ENCODE assay signal across 1 cellular context in the genomic region with DNA sequence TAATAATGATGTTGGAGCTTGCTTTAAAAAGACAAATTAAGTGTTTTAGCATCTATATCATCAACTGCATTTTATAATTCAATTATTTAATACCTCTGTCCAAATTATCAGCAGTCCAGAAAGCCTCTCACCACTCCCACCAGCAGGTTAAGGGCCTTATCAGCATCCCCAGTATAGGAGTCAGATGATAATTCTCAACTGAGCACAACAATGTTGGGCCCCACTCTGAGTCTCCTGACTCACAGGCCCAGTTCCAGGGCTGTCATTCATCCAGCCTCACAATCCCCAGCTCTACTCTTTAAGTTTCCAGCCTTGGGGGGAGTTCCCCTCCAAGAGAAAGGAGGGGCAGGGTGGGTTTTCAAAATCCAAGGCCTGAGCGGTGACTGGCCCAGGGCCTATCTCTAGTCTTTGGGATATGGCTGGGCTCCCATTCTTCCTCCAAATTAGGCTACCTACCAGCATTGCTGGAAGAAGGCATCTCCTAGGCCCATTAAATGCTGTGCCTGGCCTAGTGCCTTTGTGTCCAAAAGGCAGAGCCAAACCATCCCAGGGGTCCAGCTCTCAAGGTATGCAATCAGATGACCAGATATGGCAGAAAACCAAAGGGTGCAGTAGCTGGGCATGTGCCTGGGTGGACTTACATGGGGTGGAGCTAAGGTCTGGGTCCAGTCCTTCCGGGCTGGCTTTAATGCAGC.
TF ChIP-seq lines count a peak whose summit lies in the region.

No MANE protein-coding gene starts in this region.

TF ChIP-seq in K562, 482 proteins besides CTCF, POLR2A, EP300 and RAD21 (continued from another document and continues in another):
- TF ChIP-seq, protein P1, sequence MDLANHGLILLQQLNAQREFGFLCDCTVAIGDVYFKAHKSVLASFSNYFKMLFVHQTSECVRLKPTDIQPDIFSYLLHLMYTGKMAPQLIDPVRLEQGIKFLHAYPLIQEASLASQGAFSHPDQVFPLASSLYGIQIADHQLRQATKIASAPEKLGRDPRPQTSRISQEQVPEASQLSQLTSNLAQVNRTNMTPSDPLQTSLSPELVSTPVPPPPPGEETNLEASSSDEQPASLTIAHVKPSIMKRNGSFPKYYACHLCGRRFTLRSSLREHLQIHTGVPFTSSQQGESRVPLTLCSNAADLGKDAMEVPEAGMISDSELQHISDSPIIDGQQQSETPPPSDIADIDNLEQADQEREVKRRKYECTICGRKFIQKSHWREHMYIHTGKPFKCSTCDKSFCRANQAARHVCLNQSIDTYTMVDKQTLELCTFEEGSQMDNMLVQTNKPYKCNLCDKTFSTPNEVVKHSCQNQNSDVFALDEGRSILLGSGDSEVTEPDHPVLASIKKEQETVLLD (IDR thresholded peaks at IDR 0.05), result 0 out of 2 replicates have a peak, but pooled peaks have one; percentile 15
- no peak for TF ChIP-seq SMAD1 (IDR thresholded peaks at IDR 0.05; ENCODE audit: low read depth, low read length, partially characterized antibody)
- TF ChIP-seq SRSF3 (IDR thresholded peaks at IDR 0.05; ENCODE audit: insufficient read depth, low read length), result no peak
- TF ChIP-seq, protein P2, sequence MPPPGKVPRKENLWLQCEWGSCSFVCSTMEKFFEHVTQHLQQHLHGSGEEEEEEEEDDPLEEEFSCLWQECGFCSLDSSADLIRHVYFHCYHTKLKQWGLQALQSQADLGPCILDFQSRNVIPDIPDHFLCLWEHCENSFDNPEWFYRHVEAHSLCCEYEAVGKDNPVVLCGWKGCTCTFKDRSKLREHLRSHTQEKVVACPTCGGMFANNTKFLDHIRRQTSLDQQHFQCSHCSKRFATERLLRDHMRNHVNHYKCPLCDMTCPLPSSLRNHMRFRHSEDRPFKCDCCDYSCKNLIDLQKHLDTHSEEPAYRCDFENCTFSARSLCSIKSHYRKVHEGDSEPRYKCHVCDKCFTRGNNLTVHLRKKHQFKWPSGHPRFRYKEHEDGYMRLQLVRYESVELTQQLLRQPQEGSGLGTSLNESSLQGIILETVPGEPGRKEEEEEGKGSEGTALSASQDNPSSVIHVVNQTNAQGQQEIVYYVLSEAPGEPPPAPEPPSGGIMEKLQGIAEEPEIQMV (tag; conservative IDR thresholded peaks at IDR 0.05; ENCODE audit: low read depth), result no peak
- no peak for TF ChIP-seq FOXK2 (conservative IDR thresholded peaks at IDR 0.05 in 1 of 2, IDR thresholded peaks at IDR 0.05 in 1 of 2; ENCODE audit: low read depth in 2 of 2)
- TF ChIP-seq, protein P3, sequence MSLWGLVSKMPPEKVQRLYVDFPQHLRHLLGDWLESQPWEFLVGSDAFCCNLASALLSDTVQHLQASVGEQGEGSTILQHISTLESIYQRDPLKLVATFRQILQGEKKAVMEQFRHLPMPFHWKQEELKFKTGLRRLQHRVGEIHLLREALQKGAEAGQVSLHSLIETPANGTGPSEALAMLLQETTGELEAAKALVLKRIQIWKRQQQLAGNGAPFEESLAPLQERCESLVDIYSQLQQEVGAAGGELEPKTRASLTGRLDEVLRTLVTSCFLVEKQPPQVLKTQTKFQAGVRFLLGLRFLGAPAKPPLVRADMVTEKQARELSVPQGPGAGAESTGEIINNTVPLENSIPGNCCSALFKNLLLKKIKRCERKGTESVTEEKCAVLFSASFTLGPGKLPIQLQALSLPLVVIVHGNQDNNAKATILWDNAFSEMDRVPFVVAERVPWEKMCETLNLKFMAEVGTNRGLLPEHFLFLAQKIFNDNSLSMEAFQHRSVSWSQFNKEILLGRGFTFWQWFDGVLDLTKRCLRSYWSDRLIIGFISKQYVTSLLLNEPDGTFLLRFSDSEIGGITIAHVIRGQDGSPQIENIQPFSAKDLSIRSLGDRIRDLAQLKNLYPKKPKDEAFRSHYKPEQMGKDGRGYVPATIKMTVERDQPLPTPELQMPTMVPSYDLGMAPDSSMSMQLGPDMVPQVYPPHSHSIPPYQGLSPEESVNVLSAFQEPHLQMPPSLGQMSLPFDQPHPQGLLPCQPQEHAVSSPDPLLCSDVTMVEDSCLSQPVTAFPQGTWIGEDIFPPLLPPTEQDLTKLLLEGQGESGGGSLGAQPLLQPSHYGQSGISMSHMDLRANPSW (CRISPR knock-in tag; IDR thresholded peaks at IDR 0.05), result no peak
- TF ChIP-seq, protein P4, sequence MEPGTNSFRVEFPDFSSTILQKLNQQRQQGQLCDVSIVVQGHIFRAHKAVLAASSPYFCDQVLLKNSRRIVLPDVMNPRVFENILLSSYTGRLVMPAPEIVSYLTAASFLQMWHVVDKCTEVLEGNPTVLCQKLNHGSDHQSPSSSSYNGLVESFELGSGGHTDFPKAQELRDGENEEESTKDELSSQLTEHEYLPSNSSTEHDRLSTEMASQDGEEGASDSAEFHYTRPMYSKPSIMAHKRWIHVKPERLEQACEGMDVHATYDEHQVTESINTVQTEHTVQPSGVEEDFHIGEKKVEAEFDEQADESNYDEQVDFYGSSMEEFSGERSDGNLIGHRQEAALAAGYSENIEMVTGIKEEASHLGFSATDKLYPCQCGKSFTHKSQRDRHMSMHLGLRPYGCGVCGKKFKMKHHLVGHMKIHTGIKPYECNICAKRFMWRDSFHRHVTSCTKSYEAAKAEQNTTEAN (CRISPR knock-in tag; IDR thresholded peaks at IDR 0.05), result no peak
- no peak for TF ChIP-seq RFX5 (IDR thresholded peaks at IDR 0.05; ENCODE audit: low read depth, low read length)
- peak; percentile 51 for TF ChIP-seq CXXC5 (CRISPR knock-in tag; IDR thresholded peaks at IDR 0.05)
- no peak for TF ChIP-seq U2AF1 (optimal IDR thresholded peaks at IDR 0.05; ENCODE audit: low read depth, low read length)
- no peak for TF ChIP-seq SIRT6 (IDR thresholded peaks at IDR 0.05; ENCODE audit: low read depth, low read length)
- TF ChIP-seq, protein P5, sequence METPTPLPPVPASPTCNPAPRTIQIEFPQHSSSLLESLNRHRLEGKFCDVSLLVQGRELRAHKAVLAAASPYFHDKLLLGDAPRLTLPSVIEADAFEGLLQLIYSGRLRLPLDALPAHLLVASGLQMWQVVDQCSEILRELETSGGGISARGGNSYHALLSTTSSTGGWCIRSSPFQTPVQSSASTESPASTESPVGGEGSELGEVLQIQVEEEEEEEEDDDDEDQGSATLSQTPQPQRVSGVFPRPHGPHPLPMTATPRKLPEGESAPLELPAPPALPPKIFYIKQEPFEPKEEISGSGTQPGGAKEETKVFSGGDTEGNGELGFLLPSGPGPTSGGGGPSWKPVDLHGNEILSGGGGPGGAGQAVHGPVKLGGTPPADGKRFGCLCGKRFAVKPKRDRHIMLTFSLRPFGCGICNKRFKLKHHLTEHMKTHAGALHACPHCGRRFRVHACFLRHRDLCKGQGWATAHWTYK (CRISPR knock-in tag; IDR thresholded peaks at IDR 0.05), result peak; percentile 88
- TF ChIP-seq TBL1XR1 (IDR thresholded peaks at IDR 0.05; ENCODE audit: low read length in 2 of 2), result peak in 1 of 2 experiments; percentile 89; a peak in 2 of 4 replicates
- no peak for TF ChIP-seq ZNF175 (CRISPR knock-in tag; IDR thresholded peaks at IDR 0.05; ENCODE audit: low read depth)
- TF ChIP-seq ZNF263 (CRISPR knock-in tag; IDR thresholded peaks at IDR 0.05; ENCODE audit: borderline replicate concordance), result no peak; the same call in 1 of the 2 replicates
- TF ChIP-seq HNRNPL (IDR thresholded peaks at IDR 0.05; ENCODE audit: low read depth, low read length), result no peak
- no peak for TF ChIP-seq ZNF717 (CRISPR knock-in tag; IDR thresholded peaks at IDR 0.05)
- no peak for TF ChIP-seq FOXA3 (CRISPR knock-in tag; conservative IDR thresholded peaks at IDR 0.05 in 1 of 2, IDR thresholded peaks at IDR 0.05 in 1 of 2)
- TF ChIP-seq ETS2 (tag; IDR thresholded peaks at IDR 0.05; ENCODE audit: borderline replicate concordance, poor library complexity, severe bottlenecking), result no peak
- no peak for TF ChIP-seq ZNF445 (CRISPR knock-in tag; IDR thresholded peaks at IDR 0.05; ENCODE audit: low read depth)
- TF ChIP-seq GABPA (tag; conservative IDR thresholded peaks at IDR 0.05; ENCODE audit: low read depth), result no peak
- no peak for TF ChIP-seq SAP30 (IDR thresholded peaks at IDR 0.05; ENCODE audit: borderline replicate concordance, insufficient read depth, low read depth, low read length, poor library complexity, severe bottlenecking)
- TF ChIP-seq BRF1 (IDR thresholded peaks at IDR 0.05; ENCODE audit: borderline replicate concordance, extremely low read depth, insufficient read length), result no peak
- no peak for TF ChIP-seq ZNF764 (CRISPR knock-in tag; IDR thresholded peaks at IDR 0.05; ENCODE audit: low read depth)
- no peak for TF ChIP-seq ZNF436 (CRISPR knock-in tag; IDR thresholded peaks at IDR 0.05)
- TF ChIP-seq ZNF699 (CRISPR knock-in tag; IDR thresholded peaks at IDR 0.05; ENCODE audit: insufficient replicate concordance), result no peak
- TF ChIP-seq, protein P6, sequence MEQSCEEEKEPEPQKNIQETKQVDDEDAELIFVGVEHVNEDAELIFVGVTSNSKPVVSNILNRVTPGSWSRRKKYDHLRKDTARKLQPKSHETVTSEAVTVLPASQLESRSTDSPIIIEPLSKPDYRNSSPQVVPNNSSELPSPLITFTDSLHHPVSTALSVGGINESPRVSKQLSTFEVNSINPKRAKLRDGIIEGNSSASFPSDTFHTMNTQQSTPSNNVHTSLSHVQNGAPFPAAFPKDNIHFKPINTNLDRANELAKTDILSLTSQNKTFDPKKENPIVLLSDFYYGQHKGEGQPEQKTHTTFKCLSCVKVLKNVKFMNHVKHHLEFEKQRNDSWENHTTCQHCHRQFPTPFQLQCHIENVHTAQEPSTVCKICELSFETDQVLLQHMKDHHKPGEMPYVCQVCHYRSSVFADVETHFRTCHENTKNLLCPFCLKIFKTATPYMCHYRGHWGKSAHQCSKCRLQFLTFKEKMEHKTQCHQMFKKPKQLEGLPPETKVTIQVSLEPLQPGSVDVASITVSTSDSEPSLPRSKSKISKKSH (CRISPR knock-in tag; IDR thresholded peaks at IDR 0.05), result no peak
- TF ChIP-seq SIN3B (IDR thresholded peaks at IDR 0.05; ENCODE audit: low read depth), result no peak
- peak; percentile 56 for TF ChIP-seq L3MBTL2 (IDR thresholded peaks at IDR 0.05)
- TF ChIP-seq HOXB6 (CRISPR knock-in tag; IDR thresholded peaks at IDR 0.05; ENCODE audit: borderline replicate concordance), result no peak
- TF ChIP-seq GATAD2B (IDR thresholded peaks at IDR 0.05; ENCODE audit: borderline replicate concordance), result peak; percentile 20; the same call in 1 of the 2 replicates
- TF ChIP-seq TAL1 (IDR thresholded peaks at IDR 0.05), result peak; percentile 85
- no peak for TF ChIP-seq MED1 (CRISPR knock-in tag; IDR thresholded peaks at IDR 0.05; ENCODE audit: borderline replicate concordance)
- TF ChIP-seq TAF9B (IDR thresholded peaks at IDR 0.05; ENCODE audit: partially characterized antibody), result peak; percentile 24
- no peak for TF ChIP-seq THAP7 (CRISPR knock-in tag; IDR thresholded peaks at IDR 0.05)
- TF ChIP-seq, protein P7, sequence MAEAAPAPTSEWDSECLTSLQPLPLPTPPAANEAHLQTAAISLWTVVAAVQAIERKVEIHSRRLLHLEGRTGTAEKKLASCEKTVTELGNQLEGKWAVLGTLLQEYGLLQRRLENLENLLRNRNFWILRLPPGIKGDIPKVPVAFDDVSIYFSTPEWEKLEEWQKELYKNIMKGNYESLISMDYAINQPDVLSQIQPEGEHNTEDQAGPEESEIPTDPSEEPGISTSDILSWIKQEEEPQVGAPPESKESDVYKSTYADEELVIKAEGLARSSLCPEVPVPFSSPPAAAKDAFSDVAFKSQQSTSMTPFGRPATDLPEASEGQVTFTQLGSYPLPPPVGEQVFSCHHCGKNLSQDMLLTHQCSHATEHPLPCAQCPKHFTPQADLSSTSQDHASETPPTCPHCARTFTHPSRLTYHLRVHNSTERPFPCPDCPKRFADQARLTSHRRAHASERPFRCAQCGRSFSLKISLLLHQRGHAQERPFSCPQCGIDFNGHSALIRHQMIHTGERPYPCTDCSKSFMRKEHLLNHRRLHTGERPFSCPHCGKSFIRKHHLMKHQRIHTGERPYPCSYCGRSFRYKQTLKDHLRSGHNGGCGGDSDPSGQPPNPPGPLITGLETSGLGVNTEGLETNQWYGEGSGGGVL (CRISPR knock-in tag; IDR thresholded peaks at IDR 0.05), result no peak
- TF ChIP-seq, protein P8, sequence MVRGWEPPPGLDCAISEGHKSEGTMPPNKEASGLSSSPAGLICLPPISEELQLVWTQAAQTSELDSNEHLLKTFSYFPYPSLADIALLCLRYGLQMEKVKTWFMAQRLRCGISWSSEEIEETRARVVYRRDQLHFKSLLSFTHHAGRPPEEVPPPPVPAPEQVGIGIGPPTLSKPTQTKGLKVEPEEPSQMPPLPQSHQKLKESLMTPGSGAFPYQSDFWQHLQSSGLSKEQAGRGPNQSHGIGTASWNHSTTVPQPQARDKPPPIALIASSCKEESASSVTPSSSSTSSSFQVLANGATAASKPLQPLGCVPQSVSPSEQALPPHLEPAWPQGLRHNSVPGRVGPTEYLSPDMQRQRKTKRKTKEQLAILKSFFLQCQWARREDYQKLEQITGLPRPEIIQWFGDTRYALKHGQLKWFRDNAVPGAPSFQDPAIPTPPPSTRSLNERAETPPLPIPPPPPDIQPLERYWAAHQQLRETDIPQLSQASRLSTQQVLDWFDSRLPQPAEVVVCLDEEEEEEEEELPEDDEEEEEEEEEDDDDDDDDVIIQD (CRISPR knock-in tag; IDR thresholded peaks at IDR 0.05), result 0 out of 2 replicates have a peak, but pooled peaks have one; percentile 47
- no peak for TF ChIP-seq TCF7L2 (IDR thresholded peaks at IDR 0.05; ENCODE audit: low read depth, low read length)
- peak; percentile 77 for TF ChIP-seq FOXJ2 (tag; IDR thresholded peaks at IDR 0.05)
- no peak for TF ChIP-seq ZNF140 (CRISPR knock-in tag; IDR thresholded peaks at IDR 0.05)
- peak; percentile 66; the same call in 1 of the 2 replicates for TF ChIP-seq BACH1 (tag; IDR thresholded peaks at IDR 0.05)
- TF ChIP-seq HMGN3 (IDR thresholded peaks at IDR 0.05; ENCODE audit: borderline replicate concordance, extremely low read depth, insufficient read length, low read depth, low read length), result peak; percentile 65
- TF ChIP-seq ZNF280A (IDR thresholded peaks at IDR 0.05; ENCODE audit: low read depth, partially characterized antibody), result no peak
- peak; percentile 46; the same call in 1 of the 2 replicates for TF ChIP-seq MEF2D (tag; conservative IDR thresholded peaks at IDR 0.05; ENCODE audit: low read depth)
- TF ChIP-seq U2AF2 (optimal IDR thresholded peaks at IDR 0.05; ENCODE audit: low read depth, low read length), result no peak
- TF ChIP-seq KLF16 (IDR thresholded peaks at IDR 0.05), result peak; percentile 86
- no peak for TF ChIP-seq SRSF9 (IDR thresholded peaks at IDR 0.05; ENCODE audit: borderline replicate concordance, low read depth, low read length)
- no peak for TF ChIP-seq RBFOX2 (IDR thresholded peaks at IDR 0.05; ENCODE audit: low read depth, low read length)
- no peak for TF ChIP-seq ASH1L (IDR thresholded peaks at IDR 0.05; ENCODE audit: borderline replicate concordance, low read depth, partially characterized antibody)
